Comparison of ENCODE assay signal across 8 cellular contexts in the genomic region with DNA sequence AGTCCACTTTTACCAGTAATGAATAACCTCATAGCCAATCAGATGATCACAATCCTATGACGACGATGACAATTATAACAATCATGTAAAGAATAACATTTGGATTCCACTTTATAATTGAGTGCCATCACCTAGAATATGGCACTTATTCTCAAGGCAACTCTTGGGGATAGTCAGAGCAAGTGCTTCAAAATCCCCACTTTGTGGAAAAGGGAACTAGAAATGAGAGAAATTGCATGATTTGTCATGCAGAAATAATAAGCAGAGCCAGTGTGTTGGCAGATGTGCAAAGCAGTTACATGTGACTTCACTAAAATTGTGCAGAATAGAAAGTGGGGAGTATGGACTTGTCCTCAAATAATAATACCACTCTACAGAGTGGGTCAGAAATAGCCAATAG. TPM values are rescaled to one million over a fixed set of nuclear protein-coding genes. Genes with fewer than 3 reads are reported as not detected.
DNase-seq lines count a peak whose midpoint lies in the region; ATAC-seq, FAIRE-seq and TF ChIP-seq lines count a peak whose summit lies in the region.

No MANE protein-coding gene starts in this region.

- DNase-seq in D721Med (ENCODE audit: insufficient read length, low spot score) (no peak), GM19239 (ENCODE audit: insufficient read length, low spot score) (no peak), CD1c-positive myeloid dendritic cell (ENCODE audit: extremely low spot score) (no peak), NCI-H345 (lab: John Stamatoyannopoulos, UW) (no peak), sciatic nerve (ENCODE audit: low spot score) (no peak)
- DNase-seq in stimulated activated CD4-positive, alpha-beta T cell treated with anti-CD3 and anti-CD28 coated beads, Interleukin-12 subunit alpha, Interleukin-12 subunit beta, amount 100 ng/mL, for 4 hours, result no peak

- intact Hi-C loops in sciatic nerve (cut with DNase I), result no loop called here

- FAIRE-seq in D721Med (lab: Jason Lieb, UNC), result peak; percentile 16
- FAIRE-seq in GM19239 (lab: Jason Lieb, UNC), result peak; percentile 97

- ATAC-seq in HG02759 (IDR thresholded peaks at IDR 0.05; ENCODE audit: unreplicated experiment) (peak; percentile 86), HG03520 (IDR thresholded peaks at IDR 0.05; ENCODE audit: unreplicated experiment) (peak; percentile 59), sciatic nerve (no peak)

- TF ChIP-seq CTCF in D721Med (IDR thresholded peaks at IDR 0.05; ENCODE audit: insufficient read depth, missing control alignments), result no peak

RNA-seq across cellular contexts. Expression of gene FRK, which starts 41.3 kb away (rescaled TPM):
- total RNA-seq in sciatic nerve, result 0.85 TPM
